In genomic region chr11:308740-309557, GRCh38 we compare ENCODE assay signal across 7 cellular contexts. TPM values are rescaled to one million over a fixed set of nuclear protein-coding genes. Genes with fewer than 3 reads are reported as not detected.
DNase-seq lines count a peak whose midpoint lies in the region; ATAC-seq, FAIRE-seq and TF ChIP-seq lines count a peak whose summit lies in the region.
"Not testable (repeated sequence)": the region's sequence is repeated elsewhere in the genome, so short reads cannot be mapped to it uniquely, and the experiment has no call there.
"Had no signal": no experiment of that assay in that cellular context is flagged by ENCODE, and none has a peak within 500 bp of the region (broad histone marks: within the 10 kb centered on the region; RNA-seq: fewer than 3 reads in every experiment).

No MANE protein-coding gene starts in this region.

- not testable (repeated sequence) for H3K9me3 Mint-ChIP-seq in activated CD8-positive, alpha-beta memory T cell treated with anti-CD3 and anti-CD28 coated beads, Interleukin-2, amount 10 ng/mL, durations not matched to agents 7 days and 5 days (ENCODE audit: low read depth); dendritic cell treated with granulocyte-macrophage colony-stimulating factor and Interleukin-4, amounts not matched to agents 40 ng/mL and 50 ng/mL, for 4 days

- H3K27ac ChIP-seq in HUES6 (ENCODE audit: low read depth, low read length) = not testable (repeated sequence)
- H3K27ac ChIP-seq in kidney (ENCODE audit: low read depth in 2 of 2, low read length in 2 of 2) (peak overlapping the region; percentile 83 to 98), psoas muscle (peak overlapping the region; percentile 55)

- not testable (repeated sequence) for H3K9me3 ChIP-seq in HUES6 (ENCODE audit: control insufficient read depth, insufficient read depth, low read depth, low read length); kidney (ENCODE audit: control insufficient read depth in 1 of 2, low read length in 2 of 2); psoas muscle

- H3K27ac Mint-ChIP-seq in activated CD8-positive, alpha-beta memory T cell treated with anti-CD3 and anti-CD28 coated beads, Interleukin-2, amount 10 ng/mL, durations not matched to agents 7 days and 5 days = peak overlapping the region; percentile 92
- H3K27ac Mint-ChIP-seq in dendritic cell treated with granulocyte-macrophage colony-stimulating factor and Interleukin-4, amounts not matched to agents 40 ng/mL and 50 ng/mL, for 4 days = peak overlapping the region; percentile 84

- peak overlapping the region; percentile 96 for H3K4me3 Mint-ChIP-seq in activated CD8-positive, alpha-beta memory T cell treated with anti-CD3 and anti-CD28 coated beads, Interleukin-2, amount 10 ng/mL, durations not matched to agents 7 days and 5 days
- H3K4me3 Mint-ChIP-seq in dendritic cell treated with granulocyte-macrophage colony-stimulating factor and Interleukin-4, amounts not matched to agents 40 ng/mL and 50 ng/mL, for 4 days = peak overlapping the region; percentile 88

- intact Hi-C loops in dendritic cell treated with granulocyte-macrophage colony-stimulating factor and Interleukin-4, amounts not matched to agents 40 ng/mL and 50 ng/mL, for 4 days (cut with micrococcal nuclease) = loop anchor here (5.0 to 10.0 kb wide), 2 partner anchors 37 to 54 kb away; no protein-coding TSS in a partner anchor
- intact Hi-C loops in kidney (cut with DNase I) = loop anchor here (10.0 kb wide), 1 partner anchor 46 kb away; no protein-coding TSS in a partner anchor
- intact Hi-C loops in psoas muscle (cut with DNase I) = not testable (repeated sequence)

- peaks cover 46% of the 10 kb centered on the region for H3K4me1 Mint-ChIP-seq in activated CD8-positive, alpha-beta memory T cell treated with anti-CD3 and anti-CD28 coated beads, Interleukin-2, amount 10 ng/mL, durations not matched to agents 7 days and 5 days
- H3K4me1 Mint-ChIP-seq in dendritic cell treated with granulocyte-macrophage colony-stimulating factor and Interleukin-4, amounts not matched to agents 40 ng/mL and 50 ng/mL, for 4 days (ENCODE audit: low read depth) = peaks cover 41% of the 10 kb centered on the region

- H3K36me3 ChIP-seq in HUES6 (ENCODE audit: control insufficient read depth, insufficient read depth, low read length); kidney (ENCODE audit: control insufficient read depth in 1 of 2, insufficient read depth in 2 of 2, low read length in 2 of 2); psoas muscle (ENCODE audit: insufficient read depth in 1 of 2, low read depth in 1 of 2): not testable (repeated sequence)

- CTCF ChIA-PET in activated CD8-positive, alpha-beta memory T cell treated with anti-CD3 and anti-CD28 coated beads, Interleukin-2, amount 10 ng/mL, durations not matched to agents 7 days and 5 days (lab: Charles Lee) = interaction anchor here (0.9 to 1.7 kb wide), 11 partner anchors 8 to 227 kb away, joined by 3 to 6 read pairs (median 4); partner anchors contain the start of gene IFITM5

- 37 to 44% (median 42%) methylated on average over 16 to 22 of the region's 22 CpGs for WGBS in psoas muscle, 3 donors

- H3K4me1 ChIP-seq in HUES6 (ENCODE audit: control insufficient read depth, insufficient read depth, low read length) (peaks cover 68% of the 10 kb centered on the region), kidney (ENCODE audit: control insufficient read depth in 1 of 2, insufficient read depth in 1 of 2, low read depth in 1 of 2, low read length in 2 of 2) (peaks cover 7 to 23% of the 10 kb centered on the region in 2 donors)
- not testable (repeated sequence) for H3K4me1 ChIP-seq in psoas muscle

- not testable (repeated sequence) for DNase-seq in activated CD8-positive, alpha-beta memory T cell treated with anti-CD3 and anti-CD28 coated beads, Interleukin-2, amount 10 ng/mL, durations not matched to agents 7 days and 5 days; kidney
- peak in 1 of 2 donors; percentile 32 for DNase-seq in psoas muscle

- H3K36me3 Mint-ChIP-seq in activated CD8-positive, alpha-beta memory T cell treated with anti-CD3 and anti-CD28 coated beads, Interleukin-2, amount 10 ng/mL, durations not matched to agents 7 days and 5 days = peaks cover 22% of the 10 kb centered on the region
- H3K36me3 Mint-ChIP-seq in dendritic cell treated with granulocyte-macrophage colony-stimulating factor and Interleukin-4, amounts not matched to agents 40 ng/mL and 50 ng/mL, for 4 days (ENCODE audit: low read depth) = not testable (repeated sequence)

- FAIRE-seq in kidney (lab: Jason Lieb, UNC) = not testable (repeated sequence)

- H3K4me3 ChIP-seq in HUES6 (ENCODE audit: low read depth, low read length) = peak overlapping the region; percentile 41
- H3K4me3 ChIP-seq in kidney (ENCODE audit: low read length in 2 of 2) = peak overlapping the region; percentile 83 to 89
- peak overlapping the region; percentile 67 for H3K4me3 ChIP-seq in psoas muscle

- ATAC-seq in activated CD8-positive, alpha-beta memory T cell treated with anti-CD3 and anti-CD28 coated beads, Interleukin-2, amount 10 ng/mL, durations not matched to agents 7 days and 5 days; psoas muscle: not testable (repeated sequence)

- H3K9ac ChIP-seq in HUES6 (ENCODE audit: low read length) (peak overlapping the region; percentile 14), kidney (ENCODE audit: low read length in 2 of 2) (peak overlapping the region; percentile 67 to 98)

- not testable (repeated sequence) for H3K27me3 ChIP-seq in HUES6 (ENCODE audit: control insufficient read depth, insufficient read depth, low read length); psoas muscle (ENCODE audit: insufficient read depth in 3 of 3, low read length in 2 of 3)

- TF ChIP-seq CTCF in kidney (IDR thresholded peaks at IDR 0.05; ENCODE audit: borderline replicate concordance, extremely low read depth, insufficient read depth); psoas muscle (IDR thresholded peaks at IDR 0.05): not testable (repeated sequence)

- not testable (repeated sequence) for H3K27me3 Mint-ChIP-seq in activated CD8-positive, alpha-beta memory T cell treated with anti-CD3 and anti-CD28 coated beads, Interleukin-2, amount 10 ng/mL, durations not matched to agents 7 days and 5 days
- H3K27me3 Mint-ChIP-seq in dendritic cell treated with granulocyte-macrophage colony-stimulating factor and Interleukin-4, amounts not matched to agents 40 ng/mL and 50 ng/mL, for 4 days = peaks cover 31% of the 10 kb centered on the region

RNA-seq across cellular contexts. Expression of gene IFITM2, which starts 1.3 kb away (rescaled TPM):
- 1,000 to 10,000 TPM in 1 of 2 experiments, 100 to 1,000 TPM in 1; 646 to 1,401 TPM for total RNA-seq in activated CD8-positive, alpha-beta memory T cell treated with anti-CD3 and anti-CD28 coated beads, Interleukin-2, amount 10 ng/mL, durations not matched to agents 7 days and 5 days
- total RNA-seq in kidney = 1,111 TPM
- polyA plus RNA-seq in kidney (ENCODE audit: insufficient read depth, low read depth, low replicate concordance) = 814 TPM
- 100 to 1,000 TPM; 131 to 161 (median 136) TPM for total RNA-seq in psoas muscle
- 100 to 1,000 TPM; 109 to 371 (median 181) TPM for polyA plus RNA-seq in psoas muscle

RNA-seq across cellular contexts. Expression of gene IFITM1, which starts 4.9 kb away (rescaled TPM):
- 100 to 1,000 TPM; 459 to 909 TPM for total RNA-seq in activated CD8-positive, alpha-beta memory T cell treated with anti-CD3 and anti-CD28 coated beads, Interleukin-2, amount 10 ng/mL, durations not matched to agents 7 days and 5 days
- total RNA-seq in kidney = 440 TPM
- 248 TPM for polyA plus RNA-seq in kidney (ENCODE audit: insufficient read depth, low read depth, low replicate concordance)
- 100 to 1,000 TPM in 1 of 4 donors, 10 to 100 TPM in 3; 44.0 to 105 (median 71.3) TPM for total RNA-seq in psoas muscle
- 100 to 1,000 TPM in 1 of 3 donors, 10 to 100 TPM in 2; 39.7 to 107 (median 69.7) TPM for polyA plus RNA-seq in psoas muscle

RNA-seq across cellular contexts. Expression of gene IFITM5, which starts 9.6 kb away (rescaled TPM):
- not detected for total RNA-seq in activated CD8-positive, alpha-beta memory T cell treated with anti-CD3 and anti-CD28 coated beads, Interleukin-2, amount 10 ng/mL, durations not matched to agents 7 days and 5 days
- total RNA-seq in kidney = not detected
- not detected for polyA plus RNA-seq in kidney (ENCODE audit: insufficient read depth, low read depth, low replicate concordance)
- not detected for total RNA-seq in psoas muscle
- polyA plus RNA-seq in psoas muscle = not detected
- total RNA-seq: cerebellum, left cardiac atrium had no signal

RNA-seq across cellular contexts. Expression of gene IFITM3, which starts 11.7 kb away (rescaled TPM):
- 100 to 1,000 TPM in 1 of 2 experiments, 10 to 100 TPM in 1; 53.7 to 166 TPM for total RNA-seq in activated CD8-positive, alpha-beta memory T cell treated with anti-CD3 and anti-CD28 coated beads, Interleukin-2, amount 10 ng/mL, durations not matched to agents 7 days and 5 days
- total RNA-seq in kidney (1,286 TPM), psoas muscle (100 to 1,000 TPM; 136 to 234 (median 202) TPM)
- polyA plus RNA-seq in kidney (ENCODE audit: insufficient read depth, low read depth, low replicate concordance) (1,281 TPM), psoas muscle (100 to 1,000 TPM; 186 to 557 (median 260) TPM)

RNA-seq across cellular contexts. Expression of gene PGGHG, which starts 20.0 kb away (rescaled TPM):
- total RNA-seq in activated CD8-positive, alpha-beta memory T cell treated with anti-CD3 and anti-CD28 coated beads, Interleukin-2, amount 10 ng/mL, durations not matched to agents 7 days and 5 days = 100 to 1,000 TPM; 214 to 229 TPM
- total RNA-seq in kidney (64.1 TPM), psoas muscle (1 to 10 TPM; 2.9 to 5.1 (median 3.9) TPM)
- polyA plus RNA-seq in kidney (ENCODE audit: insufficient read depth, low read depth, low replicate concordance) (16.1 TPM), psoas muscle (1 to 10 TPM; 2.7 to 8.6 (median 4.0) TPM)
